Comparison of ENCODE assay signal across 16 cellular contexts in the genomic region with DNA sequence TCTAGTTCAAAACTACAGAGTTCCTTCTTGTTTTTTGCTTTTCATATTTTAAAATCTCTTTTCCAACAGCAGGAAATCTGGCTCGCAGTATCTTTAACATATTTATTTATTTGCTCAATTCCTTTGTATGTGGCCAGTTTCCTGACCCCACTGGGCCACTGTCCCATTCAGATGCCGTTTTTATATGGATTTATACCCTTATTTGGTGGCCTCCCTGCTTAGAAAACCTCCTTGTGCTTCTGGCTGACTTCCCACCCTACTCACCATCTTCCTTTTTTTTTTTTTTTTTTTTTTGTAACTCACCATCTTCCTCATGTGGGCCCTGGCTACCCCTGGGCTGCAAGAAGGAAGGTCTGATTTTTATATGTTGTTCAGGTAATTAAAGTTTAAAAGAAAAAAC. TPM values are rescaled to one million over a fixed set of nuclear protein-coding genes. Genes with fewer than 3 reads are reported as not detected.
A peak's percentile ranks its signal among the peaks of the same experiment; 100 is the strongest.
DNase-seq lines count a peak whose midpoint lies in the region; FAIRE-seq and TF ChIP-seq lines count a peak whose summit lies in the region.
"Had no signal": no experiment of that assay in that cellular context is flagged by ENCODE, and none has a peak within 500 bp of the region (broad histone marks: within the 10 kb centered on the region; RNA-seq: fewer than 3 reads in every experiment).

No MANE protein-coding gene starts in this region.

- H3K27ac Mint-ChIP-seq in astrocyte (ENCODE audit: unreplicated experiment) (peak overlapping the region; percentile 55), osteocyte (ENCODE audit: unreplicated experiment) (peak overlapping the region; percentile 31)

- H3K79me2 ChIP-seq in GM23248 (ENCODE audit: insufficient read depth): no peaks in the 10 kb centered on the region
- H3K79me2 ChIP-seq in astrocyte (ENCODE audit: insufficient read depth, low read length): no peaks in the 10 kb centered on the region

- intact Hi-C loops in uterus (cut with DNase I; ENCODE audit: low total_unique reads): loop anchor here (10.0 kb wide), 1 partner anchor 260 kb away; no protein-coding TSS in a partner anchor

- no peaks in the 10 kb centered on the region for H3K27me3 Mint-ChIP-seq in astrocyte (ENCODE audit: low read depth, unreplicated experiment)
- H3K27me3 Mint-ChIP-seq in osteocyte (ENCODE audit: unreplicated experiment): no peaks in the 10 kb centered on the region

- H3K4me3 Mint-ChIP-seq in astrocyte (ENCODE audit: unreplicated experiment) (no peak overlapping the region), osteocyte (ENCODE audit: unreplicated experiment) (no peak overlapping the region)

- no peaks in the 10 kb centered on the region for H3K36me3 ChIP-seq in GM23248 (ENCODE audit: low read depth)
- peaks cover 7% of the 10 kb centered on the region for H3K36me3 ChIP-seq in astrocyte (ENCODE audit: insufficient read depth, low read length)
- H3K36me3 ChIP-seq in uterus: no peaks in the 10 kb centered on the region

- H3K9ac ChIP-seq in GM23248 (no peak overlapping the region), astrocyte (ENCODE audit: low read length) (no peak overlapping the region)

- no peak overlapping the region for H3K4me2 ChIP-seq in GM23248 (ENCODE audit: unreplicated experiment)
- no peak overlapping the region for H3K4me2 ChIP-seq in astrocyte (ENCODE audit: low read length)

- 53 to 61% methylated on average over 2 of the region's 2 CpGs for WGBS in GM23248 (ENCODE audit: low coverage in 1 of 2, low lambda C conversion rate in 2 of 2, missing lambda C conversion rate in 2 of 2), 2 experiments

- H3K4me1 ChIP-seq in GM23248 (ENCODE audit: insufficient read depth) (peaks cover 29% of the 10 kb centered on the region), astrocyte (ENCODE audit: insufficient read depth, low read length) (peaks cover 27% of the 10 kb centered on the region), uterus (no peaks in the 10 kb centered on the region)

- H4K20me1 ChIP-seq in GM23248 (ENCODE audit: insufficient read depth): no peaks in the 10 kb centered on the region
- no peaks in the 10 kb centered on the region for H4K20me1 ChIP-seq in astrocyte (ENCODE audit: insufficient read depth, low read length)

- in situ Hi-C loops in GM23248 (cut with MboI): loop anchor here (10.0 to 25.0 kb wide), 2 partner anchors 270 to 672 kb away; partner anchors contain the start of genes ESRRB, IFT43 and TGFB3

- H3K9me3 Mint-ChIP-seq in astrocyte (ENCODE audit: unreplicated experiment) (no peaks in the 10 kb centered on the region), osteocyte (ENCODE audit: unreplicated experiment) (no peaks in the 10 kb centered on the region)

- no peaks in the 10 kb centered on the region for H3K9me2 ChIP-seq in GM23248 (ENCODE audit: insufficient read depth)

- peaks cover 17% of the 10 kb centered on the region for H3K36me3 Mint-ChIP-seq in astrocyte (ENCODE audit: low read depth, unreplicated experiment)
- peaks cover 13% of the 10 kb centered on the region for H3K36me3 Mint-ChIP-seq in osteocyte (ENCODE audit: unreplicated experiment)

- H3K27me3 ChIP-seq in GM23248 (replicated peaks; ENCODE audit: insufficient read depth): no peaks in the 10 kb centered on the region
- H3K27me3 ChIP-seq in astrocyte (ENCODE audit: insufficient read depth, low read length): no peaks in the 10 kb centered on the region
- no peaks in the 10 kb centered on the region for H3K27me3 ChIP-seq in uterus

- DNase-seq in GM23248 (peak; percentile 22), astrocyte (ENCODE audit: low read depth) (no peak), osteocyte (ENCODE audit: extremely low spot score, unreplicated experiment) (no peak), uterus (peak in 1 of 2 donors; percentile 20), KG1 (lab: John Stamatoyannopoulos, UW) (no peak), GM03348 (ENCODE audit: low spot score) (no peak), NCI-H1105 treated with DMSO at 0.1 percent for 48 hours (lab: John Stamatoyannopoulos, UW) (no peak)
- DNase-seq: C1 segment of cervical spinal cord; DMS 273 treated with DMSO at 0.1 percent for 48 hours; Karpas-422; NCI-H1105; NCI-H187; NCI-H345; NK-92 treated with Interleukin-12 subunit alpha and Interleukin-12 subunit beta, amount 100 ng/mL, for 24 hours; SHP77 treated with DMSO at 0.1 percent for 48 hours had no signal

- FAIRE-seq in astrocyte (lab: Jason Lieb, UNC): no peak
- FAIRE-seq: GM19239 had no signal

- H2AFZ ChIP-seq in GM23248 (no peak overlapping the region), astrocyte (ENCODE audit: low read depth, low read length) (no peak overlapping the region)

- H3K9me3 ChIP-seq in GM23248 (ENCODE audit: low read depth) (no peaks in the 10 kb centered on the region), astrocyte (ENCODE audit: insufficient read depth, low read depth, low read length) (no peaks in the 10 kb centered on the region), uterus (no peaks in the 10 kb centered on the region)

- TF ChIP-seq POLR2A in uterus (IDR thresholded peaks at IDR 0.05): no peak

- H3K4me3 ChIP-seq in GM23248: no peak overlapping the region
- no peak overlapping the region for H3K4me3 ChIP-seq in astrocyte (ENCODE audit: insufficient read depth, low read depth, low read length)
- no peak overlapping the region for H3K4me3 ChIP-seq in uterus

- TF ChIP-seq CTCF in astrocyte (IDR thresholded peaks at IDR 0.05; ENCODE audit: insufficient read depth, low read depth, low read length) (no peak), osteocyte (IDR thresholded peaks at IDR 0.05) (no peak), uterus (IDR thresholded peaks at IDR 0.05) (no peak)

- H3K27ac ChIP-seq in GM23248 (no peak overlapping the region), astrocyte (ENCODE audit: low read depth, low read length) (no peak overlapping the region), uterus (peak overlapping the region; percentile 38 to 69)

- peaks cover 57% of the 10 kb centered on the region for H3F3A ChIP-seq in GM23248 (ENCODE audit: insufficient read depth)

- peaks cover 45% of the 10 kb centered on the region for H3K4me1 Mint-ChIP-seq in astrocyte (ENCODE audit: low read depth, unreplicated experiment)
- H3K4me1 Mint-ChIP-seq in osteocyte (ENCODE audit: unreplicated experiment): peaks cover 42% of the 10 kb centered on the region

RNA-seq across cellular contexts. Expression of gene TTLL5, which starts 53.9 kb away (rescaled TPM):
- total RNA-seq in GM23248 (2014; rRNA removed; shearing (Covaris generic)): 14.8 and 17.8 TPM in 2 replicates
- 14.3 and 14.6 TPM in 2 replicates for polyA plus RNA-seq in GM23248 (2016; fragmentation: Nextera tagmentation; extraction: Ambion mirVana)
- total RNA-seq in astrocyte: 24.0 and 27.9 TPM in 2 replicates
- 36.3 and 37.3 TPM in 2 replicates for total RNA-seq in osteocyte
- total RNA-seq in uterus: 100 to 1,000 TPM in 1 of 4 donors, 10 to 100 TPM in 3; 32.4 to 183 (median 40.6) TPM

RNA-seq across cellular contexts. Expression of gene ERG28, which starts 54.3 kb away (rescaled TPM):
- 6.6 and 8.9 TPM in 2 replicates for total RNA-seq in GM23248 (2014; rRNA removed; shearing (Covaris generic))
- 21.4 and 22.2 TPM in 2 replicates for polyA plus RNA-seq in GM23248 (2016; fragmentation: Nextera tagmentation; extraction: Ambion mirVana)
- total RNA-seq in astrocyte (22.2 and 23.1 TPM in 2 replicates), osteocyte (19.1 and 19.6 TPM in 2 replicates), uterus (10 to 100 TPM in 1 of 4 donors, 1 to 10 TPM in 2, under 1 TPM in 1; 0.26 to 11.2 (median 4.2) TPM)

Comparison
In these comparisons a context has a peak if more than half of its experiments do, and no peak if none do; other contexts are left out.
1. H3K27ac ChIP-seq: peak in uterus (2 of 2); none in GM23248 (single experiment) and astrocyte (single experiment).